25 cellular contexts compared by ENCODE assay signal in the genomic region with DNA sequence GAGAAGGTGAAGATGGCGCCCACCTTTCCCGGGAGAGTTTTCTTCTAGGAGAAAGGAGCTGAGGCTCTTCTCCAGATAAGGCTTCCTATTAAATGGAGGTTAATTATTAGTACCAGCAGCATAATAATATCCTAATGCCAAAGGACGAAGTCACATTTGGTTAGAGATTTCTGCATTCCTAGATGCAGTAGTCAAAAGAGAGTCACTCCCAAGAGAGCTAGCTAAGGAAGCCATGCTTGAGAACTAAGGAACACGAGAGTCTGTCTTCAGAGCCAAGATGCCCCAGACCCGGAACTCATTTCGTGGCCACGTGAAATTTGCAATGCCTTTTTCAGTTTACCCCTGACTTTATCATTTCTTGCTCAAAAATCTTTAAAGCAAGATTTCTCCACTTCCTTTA.
"Had no signal": no experiment of that assay in that cellular context is flagged by ENCODE, and none has a peak within 500 bp of the region (broad histone marks: within the 10 kb centered on the region; RNA-seq: fewer than 3 reads in every experiment).

No MANE protein-coding gene starts in this region.

- H3K4me1 ChIP-seq: thyroid gland, upper lobe of right lung had no signal

- H3K36me3 Mint-ChIP-seq: immature natural killer cell, natural killer cell had no signal

- H3K27me3 Mint-ChIP-seq: activated naive CD4-positive, alpha-beta T cell treated with anti-CD3 and anti-CD28 coated beads, Interleukin-2, amount 50 U/mL, for 24 hours; progenitor cell of endocrine pancreas had no signal

- H3K27me3 ChIP-seq: cardiac muscle cell, hepatocyte, right atrium auricular region, thyroid gland, upper lobe of right lung had no signal

- H3K9me3 Mint-ChIP-seq: activated naive CD4-positive, alpha-beta T cell treated with anti-CD3 and anti-CD28 coated beads, Interleukin-2, amount 50 U/mL, for 24 hours; endodermal cell; immature natural killer cell; natural killer cell; stimulated activated naive CD8-positive, alpha-beta T cell treated with anti-CD3 and anti-CD28 coated beads, Interleukin-15, Interleukin-2, amounts not matched to agents 100 ng/mL and 50 ng/mL, for 24 hours had no signal

- H3K27ac ChIP-seq: cardiac muscle cell, epithelial cell of prostate, hepatocyte, right atrium auricular region, thyroid gland, upper lobe of right lung had no signal

- H3K27ac Mint-ChIP-seq: activated naive CD4-positive, alpha-beta T cell treated with anti-CD3 and anti-CD28 coated beads, Interleukin-2, amount 50 U/mL, for 24 hours; endodermal cell; immature natural killer cell; natural killer cell; progenitor cell of endocrine pancreas; stimulated activated naive CD8-positive, alpha-beta T cell treated with anti-CD3 and anti-CD28 coated beads, Interleukin-15, Interleukin-2, amounts not matched to agents 100 ng/mL and 50 ng/mL, for 24 hours had no signal

- H3K4me1 Mint-ChIP-seq: immature natural killer cell, natural killer cell had no signal

- H3K4me3 Mint-ChIP-seq: activated naive CD4-positive, alpha-beta T cell treated with anti-CD3 and anti-CD28 coated beads, Interleukin-2, amount 50 U/mL, for 24 hours; endodermal cell; immature natural killer cell; natural killer cell; stimulated activated naive CD8-positive, alpha-beta T cell treated with anti-CD3 and anti-CD28 coated beads, Interleukin-15, Interleukin-2, amounts not matched to agents 100 ng/mL and 50 ng/mL, for 24 hours had no signal

- FAIRE-seq: TTC549 had no signal

- H3K9me3 ChIP-seq: right atrium auricular region, thyroid gland, upper lobe of right lung had no signal

- DNase-seq: activated CD4-positive, alpha-beta T cell treated with anti-CD3 and anti-CD28 coated beads for 1 hour; activated gamma-delta T cell treated with Interleukin-2 at 50 U/mL for 16 hours; activated T-cell treated with anti-CD3 and anti-CD28 coated beads, Interleukin-2, amount 50 U/mL, for 1 hour; cortex of kidney; endodermal cell; foreskin melanocyte; glutamatergic neuron; immature natural killer cell; left ventricle myocardium superior; mammary epithelial cell; midbrain; natural killer cell; stimulated activated CD4-positive, alpha-beta T cell treated with anti-CD3 and anti-CD28 coated beads, Interleukin-12 subunit alpha, Interleukin-12 subunit beta, amount 100 ng/mL, for 4 hours; substantia nigra; T-helper 1 cell; thyroid gland; upper lobe of right lung had no signal

- H3K4me3 ChIP-seq: cardiac muscle cell, hepatocyte, right atrium auricular region, thyroid gland, upper lobe of right lung had no signal

- H3K36me3 ChIP-seq: cardiac muscle cell, right atrium auricular region, thyroid gland, upper lobe of right lung had no signal

- ATAC-seq: left ventricle myocardium superior, natural killer cell, upper lobe of right lung had no signal
